ENCODE assay signal across 8 cellular contexts in the genomic region with DNA sequence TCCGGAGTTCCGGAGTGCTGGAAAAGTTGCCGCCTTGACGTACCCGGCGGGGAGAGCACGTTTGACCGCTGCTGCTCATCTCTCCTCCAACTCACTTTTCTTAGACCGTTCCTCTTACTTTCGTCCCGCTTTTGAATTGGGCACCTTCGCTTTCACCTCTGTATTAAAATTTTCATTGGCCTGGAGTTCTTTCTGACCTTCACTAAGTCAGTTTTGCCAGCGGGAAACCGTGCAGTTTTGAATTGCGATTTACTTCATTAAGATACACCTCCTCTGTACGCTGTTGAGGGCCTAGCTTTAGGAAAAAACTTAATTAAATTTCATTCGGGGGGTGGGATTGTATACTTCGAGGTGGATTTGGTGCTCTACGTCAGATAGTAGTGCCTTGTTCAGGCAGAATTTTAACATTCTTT. TPM values are rescaled to one million over a fixed set of nuclear protein-coding genes. Genes with fewer than 3 reads are reported as not detected.
DNase-seq lines count a peak whose midpoint lies in the region; ATAC-seq and TF ChIP-seq lines count a peak whose summit lies in the region.

No MANE protein-coding gene starts in this region.

- no peak for DNase-seq in right atrium auricular region (ENCODE audit: low spot score)
- no peak for DNase-seq in Right ventricle myocardium inferior (ENCODE audit: missing footprints)
- peak; percentile 37 for DNase-seq in astrocyte of the spinal cord (ENCODE audit: low read depth, low spot score)
- DNase-seq in lung (ENCODE audit: low spot score) = no peak
- no peak for DNase-seq in vagina (ENCODE audit: extremely low spot score in 2 of 2)
- DNase-seq in HuH-7 (ENCODE audit: low spot score) = no peak
- DNase-seq in amniotic stem cell (lab: John Stamatoyannopoulos, UW) = no peak

- no peaks in the 10 kb centered on the region for H3K27me3 ChIP-seq in right atrium auricular region
- no peaks in the 10 kb centered on the region for H3K27me3 ChIP-seq in lung (ENCODE audit: control insufficient read depth, insufficient read depth)
- H3K27me3 ChIP-seq in vagina = no peaks in the 10 kb centered on the region

- H3K27ac ChIP-seq in right atrium auricular region (peak overlapping the region; percentile 92 to 97), lung (ENCODE audit: low read depth in 1 of 2, low read length in 1 of 2) (peak overlapping the region; percentile 96 to 98), vagina (peak overlapping the region; percentile 99)

- no peak for TF ChIP-seq POLR2A in vagina (IDR thresholded peaks at IDR 0.05)

- intact Hi-C loops in Right ventricle myocardium inferior (cut with DNase I) = loop anchor here (5.0 to 10.0 kb wide), 3 partner anchors 64 to 487 kb away; partner anchors contain the start of gene C3orf33
- intact Hi-C loops in vagina (cut with DNase I) = no loop called here

- H3K9me3 ChIP-seq in right atrium auricular region (no peaks in the 10 kb centered on the region), lung (ENCODE audit: control insufficient read depth in 2 of 2, insufficient read depth in 1 of 2, low read length in 1 of 2) (no peaks in the 10 kb centered on the region), vagina (no peaks in the 10 kb centered on the region)

- H3K4me1 ChIP-seq in right atrium auricular region = peaks cover 0 to 38% of the 10 kb centered on the region in 2 donors
- H3K4me1 ChIP-seq in lung (ENCODE audit: control insufficient read depth in 2 of 2, insufficient read depth in 2 of 2, low read length in 2 of 2) = peaks cover 3 to 5% of the 10 kb centered on the region in 2 donors
- H3K4me1 ChIP-seq in vagina = peaks cover 50% of the 10 kb centered on the region

- WGBS in lung, 2 donors = 1% methylated on average over 19 of the region's 19 CpGs

- H3K36me3 ChIP-seq in right atrium auricular region (no peaks in the 10 kb centered on the region), lung (ENCODE audit: control insufficient read depth in 2 of 2, insufficient read depth in 2 of 2, low read length in 2 of 2) (no peaks in the 10 kb centered on the region), vagina (no peaks in the 10 kb centered on the region)

- in situ Hi-C loops in astrocyte of the spinal cord (cut with HindIII; ENCODE audit: low sequenced_read_pairs) = no loop called here

- H3K4me3 ChIP-seq in right atrium auricular region = peak overlapping the region; percentile 97 to 98
- H3K4me3 ChIP-seq in astrocyte of the spinal cord (ENCODE audit: low read depth, low read length) = peak overlapping the region; percentile 82
- H3K4me3 ChIP-seq in lung = peak overlapping the region; percentile 99
- peak overlapping the region; percentile 93 to 100 for H3K4me3 ChIP-seq in vagina

- no peak for TF ChIP-seq CTCF in right atrium auricular region (IDR thresholded peaks at IDR 0.05)
- TF ChIP-seq CTCF in astrocyte of the spinal cord (IDR thresholded peaks at IDR 0.05; ENCODE audit: low read depth, low read length) = no peak
- no peak for TF ChIP-seq CTCF in lung (IDR thresholded peaks at IDR 0.05; ENCODE audit: control extremely low read depth, extremely low read depth)
- no peak for TF ChIP-seq CTCF in vagina (IDR thresholded peaks at IDR 0.05)

- ATAC-seq in Right ventricle myocardium inferior (no peak), HG03378 (IDR thresholded peaks at IDR 0.05; ENCODE audit: unreplicated experiment) (peak; percentile 12), lung (ENCODE audit: insufficient read depth, low FRiP score) (no peak)

RNA-seq across cellular contexts. Expression of gene GMPS, which starts 1.3 kb away (rescaled TPM):
- total RNA-seq in right atrium auricular region = 10 to 100 TPM; 22.2 to 22.9 TPM
- 28.1 TPM for total RNA-seq in Right ventricle myocardium inferior
- 10 to 100 TPM; 25.1 to 38.1 TPM for total RNA-seq in lung
- polyA plus RNA-seq in lung = 10 to 100 TPM; 17.0 to 18.8 TPM
- 29.2 TPM for total RNA-seq in vagina

RNA-seq across cellular contexts. Expression of gene SLC33A1, which starts 17.5 kb away (rescaled TPM):
- total RNA-seq in right atrium auricular region (10 to 100 TPM; 22.3 to 24.6 TPM), Right ventricle myocardium inferior (20.4 TPM), lung (10 to 100 TPM; 37.3 to 40.2 TPM), vagina (27.0 TPM)
- polyA plus RNA-seq in lung = 10 to 100 TPM; 12.0 to 21.6 TPM
